In the genomic region with DNA sequence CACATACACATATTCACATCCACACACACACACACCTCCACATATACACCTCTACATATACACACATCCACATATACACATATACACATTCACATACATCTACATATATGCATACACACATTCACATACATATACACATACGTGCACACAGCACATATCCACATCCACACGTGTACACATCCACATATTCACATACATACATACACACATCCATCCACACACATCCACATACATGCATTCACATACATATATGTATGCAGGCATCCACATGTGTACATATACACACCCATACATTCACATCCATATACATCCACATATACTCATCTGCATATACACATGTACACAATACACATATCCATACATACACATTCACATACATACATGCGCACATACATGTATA, we compare ENCODE assay signal across 26 cellular contexts. TPM values are rescaled to one million over a fixed set of nuclear protein-coding genes. Genes with fewer than 3 reads are reported as not detected.
DNase-seq lines count a peak whose midpoint lies in the region; ATAC-seq, FAIRE-seq and TF ChIP-seq lines count a peak whose summit lies in the region.
"Had no signal": no experiment of that assay in that cellular context is flagged by ENCODE, and none has a peak within 500 bp of the region (broad histone marks: within the 10 kb centered on the region; RNA-seq: fewer than 3 reads in every experiment).

No MANE protein-coding gene starts in this region.

- H2BK5ac ChIP-seq in IMR-90 (ENCODE audit: low read depth, low read length, poor library complexity, severe bottlenecking) = peak overlapping the region; percentile 36

- no peak overlapping the region for H3K27ac ChIP-seq in IMR-90 (ENCODE audit: insufficient read depth, low read length)
- H3K27ac ChIP-seq: 22Rv1; BLaER1 treated with 17β-estradiol and CSF1 and Interleukin-3, amounts not matched to agents 10 nM and 100 nM had no signal

- H3K18ac ChIP-seq in IMR-90 (ENCODE audit: low read depth, low read length) = no peak overlapping the region

- H3K4me3 Mint-ChIP-seq in activated CD4-positive, alpha-beta memory T cell treated with anti-CD3 and anti-CD28 coated beads for 36 hours = no peak overlapping the region
- no peak overlapping the region for H3K4me3 Mint-ChIP-seq in activated CD4-positive, alpha-beta memory T cell treated with anti-CD3 and anti-CD28 coated beads, Interleukin-2, amount 10 ng/mL, durations not matched to agents 7 days and 5 days
- H3K4me3 Mint-ChIP-seq in endothelial cell (ENCODE audit: unreplicated experiment) = no peak overlapping the region
- H3K4me3 Mint-ChIP-seq in effector memory CD8-positive, alpha-beta T cell = no peak overlapping the region
- H3K4me3 Mint-ChIP-seq: CD4-positive, alpha-beta T cell; CD8-positive, alpha-beta memory T cell; HFFc6 had no signal

- no peaks in the 10 kb centered on the region for H3K79me1 ChIP-seq in IMR-90 (ENCODE audit: low read depth in 1 of 2, low read length in 2 of 2)

- no peak overlapping the region for H2BK15ac ChIP-seq in IMR-90 (ENCODE audit: low read depth, low read length)

- WGBS in IMR-90 (ENCODE audit: extremely low coverage in 2 of 2, insufficient read length in 1 of 2), 2 experiments = 35% methylated on average over 2 of the region's 3 CpGs; no CpG with 5 or more reads in 1 of the 2 experiments

- peaks cover 2% of the 10 kb centered on the region for H3K36me3 Mint-ChIP-seq in activated CD4-positive, alpha-beta memory T cell treated with anti-CD3 and anti-CD28 coated beads for 36 hours
- no peaks in the 10 kb centered on the region for H3K36me3 Mint-ChIP-seq in activated CD4-positive, alpha-beta memory T cell treated with anti-CD3 and anti-CD28 coated beads, Interleukin-2, amount 10 ng/mL, durations not matched to agents 7 days and 5 days (ENCODE audit: low read depth)
- H3K36me3 Mint-ChIP-seq in endothelial cell (ENCODE audit: low read depth, unreplicated experiment) = no peaks in the 10 kb centered on the region
- no peaks in the 10 kb centered on the region for H3K36me3 Mint-ChIP-seq in effector memory CD8-positive, alpha-beta T cell (ENCODE audit: insufficient read depth)
- H3K36me3 Mint-ChIP-seq: CD14-positive monocyte; CD8-positive, alpha-beta memory T cell had no signal

- in situ Hi-C loops in IMR-90 (cut with MboI; ENCODE audit: low sequenced_read_pairs) = no loop called here

- no peaks in the 10 kb centered on the region for H3K9me1 ChIP-seq in IMR-90 (ENCODE audit: insufficient read depth, low read length)

- no peak for TF ChIP-seq RAD21 in IMR-90 (IDR thresholded peaks at IDR 0.05; ENCODE audit: low read length)

- H3K56ac ChIP-seq in IMR-90 (ENCODE audit: extremely low read depth, insufficient read depth, low read length) = no peak overlapping the region

- H2BK20ac ChIP-seq in IMR-90 (ENCODE audit: low read depth, low read length) = no peak overlapping the region

- H3K4me3 ChIP-seq in IMR-90 (ENCODE audit: insufficient read depth, low read depth, low read length) = no peak overlapping the region
- H3K4me3 ChIP-seq: BLaER1 treated with 17β-estradiol and CSF1 and Interleukin-3, amounts not matched to agents 10 nM and 100 nM; GM12878 had no signal

- dilution Hi-C loops in IMR-90 (cut with HindIII; ENCODE audit: low sequenced_read_pairs, unreplicated experiment) = no loop called here

- no peaks in the 10 kb centered on the region for H3K4me1 ChIP-seq in IMR-90 (ENCODE audit: control insufficient read depth, insufficient read depth, low read length)
- H3K4me1 ChIP-seq: BE2C; BLaER1 treated with 17β-estradiol and CSF1 and Interleukin-3, amounts not matched to agents 10 nM and 100 nM had no signal

- H3K4ac ChIP-seq in IMR-90 (ENCODE audit: low read depth, low read length) = no peak overlapping the region

- intact Hi-C loops in activated CD4-positive, alpha-beta memory T cell treated with anti-CD3 and anti-CD28 coated beads for 36 hours (cut with micrococcal nuclease) = no loop called here
- intact Hi-C loops in IMR-90 (cut with micrococcal nuclease) = no loop called here

- H2AK9ac ChIP-seq in IMR-90 (replicated peaks; ENCODE audit: low read depth, low read length, poor library complexity) = no peak overlapping the region

- no peak overlapping the region for H2BK120ac ChIP-seq in IMR-90 (ENCODE audit: low read depth, low read length)

- no peaks in the 10 kb centered on the region for H3K36me3 ChIP-seq in IMR-90 (ENCODE audit: control insufficient read depth, insufficient read depth, low read length)
- H3K36me3 ChIP-seq: BE2C; BLaER1 treated with 17β-estradiol and CSF1 and Interleukin-3, amounts not matched to agents 10 nM and 100 nM had no signal

- peaks cover 2% of the 10 kb centered on the region for H3K4me1 Mint-ChIP-seq in activated CD4-positive, alpha-beta memory T cell treated with anti-CD3 and anti-CD28 coated beads for 36 hours (ENCODE audit: low read depth)
- no peaks in the 10 kb centered on the region for H3K4me1 Mint-ChIP-seq in activated CD4-positive, alpha-beta memory T cell treated with anti-CD3 and anti-CD28 coated beads, Interleukin-2, amount 10 ng/mL, durations not matched to agents 7 days and 5 days
- H3K4me1 Mint-ChIP-seq in endothelial cell (ENCODE audit: unreplicated experiment) = peaks cover 9% of the 10 kb centered on the region
- H3K4me1 Mint-ChIP-seq in effector memory CD8-positive, alpha-beta T cell (ENCODE audit: low read depth in 2 of 2) = no peaks in the 10 kb centered on the region
- H3K4me1 Mint-ChIP-seq: CD14-positive monocyte; CD8-positive, alpha-beta memory T cell had no signal

- peak; percentile 67 for FAIRE-seq in GM12892 (lab: Jason Lieb, UNC)
- FAIRE-seq: A204.1, D721Med, GM12878 had no signal

- TF ChIP-seq CTCF in IMR-90 (conservative IDR thresholded peaks at IDR 0.05; ENCODE audit: low read depth, low read length) = no peak
- TF ChIP-seq CTCF in endothelial cell (IDR thresholded peaks at IDR 0.05; ENCODE audit: unreplicated experiment) = no peak

- no peak overlapping the region for H3K4me2 ChIP-seq in IMR-90 (ENCODE audit: low read depth, low read length)
- H3K4me2 ChIP-seq: BLaER1 treated with 17β-estradiol and CSF1 and Interleukin-3, amounts not matched to agents 10 nM and 100 nM had no signal

- POLR2A ChIA-PET in activated CD4-positive, alpha-beta memory T cell treated with anti-CD3 and anti-CD28 coated beads for 36 hours (lab: Charles Lee) = no interaction called here
- POLR2A ChIA-PET in activated CD4-positive, alpha-beta memory T cell treated with anti-CD3 and anti-CD28 coated beads, Interleukin-2, amount 10 ng/mL, durations not matched to agents 7 days and 5 days (lab: Charles Lee) = no interaction called here
- POLR2A ChIA-PET in IMR-90 (lab: Charles Lee; ENCODE audit: unreplicated experiment) = no interaction called here

- no peak overlapping the region for H2AFZ ChIP-seq in IMR-90 (replicated peaks; ENCODE audit: low read length, poor library complexity)

- CTCF ChIA-PET in activated CD4-positive, alpha-beta memory T cell treated with anti-CD3 and anti-CD28 coated beads for 36 hours (lab: Charles Lee) = no interaction called here
- CTCF ChIA-PET in activated CD4-positive, alpha-beta memory T cell treated with anti-CD3 and anti-CD28 coated beads, Interleukin-2, amount 10 ng/mL, durations not matched to agents 7 days and 5 days (lab: Charles Lee) = interaction anchor here (2.3 kb wide), 1 partner anchor 10 kb away, joined by 7 read pairs; no protein-coding TSS in a partner anchor
- CTCF ChIA-PET in IMR-90 (lab: Yijun Ruan, JAX) = no interaction called here

- no peak overlapping the region for H4K5ac ChIP-seq in IMR-90 (ENCODE audit: low read depth, low read length)

- no peaks in the 10 kb centered on the region for H4K20me1 ChIP-seq in IMR-90 (ENCODE audit: insufficient read depth, low read length)
- H4K20me1 ChIP-seq: BLaER1 treated with 17β-estradiol and CSF1 and Interleukin-3, amounts not matched to agents 10 nM and 100 nM had no signal

- peaks cover 12% of the 10 kb centered on the region for H3K27me3 Mint-ChIP-seq in activated CD4-positive, alpha-beta memory T cell treated with anti-CD3 and anti-CD28 coated beads for 36 hours
- H3K27me3 Mint-ChIP-seq in activated CD4-positive, alpha-beta memory T cell treated with anti-CD3 and anti-CD28 coated beads, Interleukin-2, amount 10 ng/mL, durations not matched to agents 7 days and 5 days = peaks cover 7% of the 10 kb centered on the region
- no peaks in the 10 kb centered on the region for H3K27me3 Mint-ChIP-seq in endothelial cell (ENCODE audit: unreplicated experiment)
- peaks cover 24 to 44% of the 10 kb centered on the region in 2 donors for H3K27me3 Mint-ChIP-seq in effector memory CD8-positive, alpha-beta T cell

- TF ChIP-seq POLR2A in GM12892 (IDR thresholded peaks at IDR 0.05; ENCODE audit: low read depth, low read length) (no peak), IMR-90 (IDR thresholded peaks at IDR 0.05; ENCODE audit: low read depth, low read length) (no peak)

- no peaks in the 10 kb centered on the region for H3K9me3 Mint-ChIP-seq in activated CD4-positive, alpha-beta memory T cell treated with anti-CD3 and anti-CD28 coated beads for 36 hours
- H3K9me3 Mint-ChIP-seq in activated CD4-positive, alpha-beta memory T cell treated with anti-CD3 and anti-CD28 coated beads, Interleukin-2, amount 10 ng/mL, durations not matched to agents 7 days and 5 days = peaks cover 5% of the 10 kb centered on the region
- H3K9me3 Mint-ChIP-seq in endothelial cell (ENCODE audit: unreplicated experiment) = no peaks in the 10 kb centered on the region
- peaks cover 0 to 6% of the 10 kb centered on the region in 2 donors for H3K9me3 Mint-ChIP-seq in effector memory CD8-positive, alpha-beta T cell
- H3K9me3 Mint-ChIP-seq: CD4-positive, alpha-beta T cell; CD8-positive, alpha-beta memory T cell; HFFc6 had no signal

- DNase-seq in activated CD4-positive, alpha-beta memory T cell treated with anti-CD3 and anti-CD28 coated beads for 36 hours = no peak
- DNase-seq in activated CD4-positive, alpha-beta memory T cell treated with anti-CD3 and anti-CD28 coated beads, Interleukin-2, amount 10 ng/mL, durations not matched to agents 7 days and 5 days = no peak
- DNase-seq in GM12892 (ENCODE audit: insufficient read length) (no peak), IMR-90 (no peak), endothelial cell (ENCODE audit: low spot score) (no peak), iPS-NIHi11 (ENCODE audit: low spot score) (no peak)
- no peak for DNase-seq in effector memory CD8-positive, alpha-beta T cell
- DNase-seq: ACHN; AML-193; BE2C; CD4-positive, alpha-beta T cell; CD8-positive, alpha-beta memory T cell; DMS 273 treated with DMSO at 0.1 percent for 48 hours; DMS79; EL; GDM1; GOT3; H7; HFFc6 had no signal

- H3K27me3 ChIP-seq in IMR-90 (ENCODE audit: control insufficient read depth, insufficient read depth, low read length) = no peaks in the 10 kb centered on the region
- H3K27me3 ChIP-seq: BLaER1 treated with 17β-estradiol and CSF1 and Interleukin-3, amounts not matched to agents 10 nM and 100 nM had no signal

- H4K8ac ChIP-seq in IMR-90 (ENCODE audit: low read depth in 2 of 2, low read length in 2 of 2) = no peak overlapping the region

- no TSS peak for BruUV-seq in IMR-90 (replicated peaks; lab: Mats Ljungman, UMichigan)

- H4K91ac ChIP-seq in IMR-90 (ENCODE audit: insufficient read depth, low read depth, low read length) = no peak overlapping the region

- H3K27ac Mint-ChIP-seq in activated CD4-positive, alpha-beta memory T cell treated with anti-CD3 and anti-CD28 coated beads for 36 hours = peak overlapping the region; percentile 4
- H3K27ac Mint-ChIP-seq in activated CD4-positive, alpha-beta memory T cell treated with anti-CD3 and anti-CD28 coated beads, Interleukin-2, amount 10 ng/mL, durations not matched to agents 7 days and 5 days = no peak overlapping the region
- H3K27ac Mint-ChIP-seq in endothelial cell (ENCODE audit: unreplicated experiment) = no peak overlapping the region
- no peak overlapping the region for H3K27ac Mint-ChIP-seq in effector memory CD8-positive, alpha-beta T cell
- H3K27ac Mint-ChIP-seq: CD14-positive monocyte; CD4-positive, alpha-beta T cell; CD8-positive, alpha-beta memory T cell; HFFc6 had no signal

- no peak overlapping the region for H3K9ac ChIP-seq in IMR-90 (ENCODE audit: low read depth, low read length)
- H3K9ac ChIP-seq: BLaER1 treated with 17β-estradiol and CSF1 and Interleukin-3, amounts not matched to agents 10 nM and 100 nM had no signal

- H3K9me3 ChIP-seq in IMR-90 (ENCODE audit: control insufficient read depth, insufficient read depth, low read length) = no peaks in the 10 kb centered on the region
- H3K9me3 ChIP-seq: BE2C; BLaER1 treated with 17β-estradiol and CSF1 and Interleukin-3, amounts not matched to agents 10 nM and 100 nM had no signal

- no peak overlapping the region for H3K14ac ChIP-seq in IMR-90 (replicated peaks; ENCODE audit: low read depth, low read length)

- ATAC-seq in IMR-90 (ENCODE audit: low read depth) = no peak
- no peak for ATAC-seq in effector memory CD8-positive, alpha-beta T cell (replicated peaks)
- ATAC-seq: GM12878, HCT116 had no signal

- no peak overlapping the region for H3K23ac ChIP-seq in IMR-90 (ENCODE audit: low read depth, low read length)

- no peak overlapping the region for H2AK5ac ChIP-seq in IMR-90 (ENCODE audit: low read depth, low read length)

RNA-seq across cellular contexts. Expression of a gene that starts 25.6 kb away (rescaled TPM):
- total RNA-seq in activated CD4-positive, alpha-beta memory T cell treated with anti-CD3 and anti-CD28 coated beads for 36 hours = not detected
- total RNA-seq in activated CD4-positive, alpha-beta memory T cell treated with anti-CD3 and anti-CD28 coated beads, Interleukin-2, amount 10 ng/mL, durations not matched to agents 7 days and 5 days = not detected
- not detected for polyA plus RNA-seq in GM12892 (2012; ENCODE audit: missing spikeins)
- total RNA-seq in IMR-90 (2012; rRNA removed) (not detected in 2 replicates), endothelial cell (ENCODE audit: unreplicated experiment) (0.82 TPM)
- not detected in 2 replicates for polyA plus RNA-seq in IMR-90 (2012; rRNA removed)
- not detected in 2 replicates for polyA plus RNA-seq in IMR-90 (2012; cell fraction: cytosol; rRNA removed)
- polyA plus RNA-seq in IMR-90 (2012; cell fraction: nucleus; rRNA removed; ENCODE audit: low replicate concordance) = not detected in 2 replicates
- total RNA-seq: CD4-positive, alpha-beta T cell; CD8-positive, alpha-beta memory T cell; GM12878 had no signal
- polyA plus RNA-seq: CD14-positive monocyte; CD8-positive, alpha-beta memory T cell; GM12878 had no signal
